18 cellular contexts compared by ENCODE assay signal in genomic region chrX:103372886-103373285, GRCh38. TPM values are rescaled to one million over a fixed set of nuclear protein-coding genes. Genes with fewer than 3 reads are reported as not detected.
A peak's percentile ranks its signal among the peaks of the same experiment; 100 is the strongest.
DNase-seq lines count a peak whose midpoint lies in the region; ATAC-seq and TF ChIP-seq lines count a peak whose summit lies in the region.
"Had no signal": no experiment of that assay in that cellular context is flagged by ENCODE, and none has a peak within 500 bp of the region (broad histone marks: within the 10 kb centered on the region; RNA-seq: fewer than 3 reads in every experiment).

No MANE protein-coding gene starts in this region.

- 100% methylated on average over 1 to 2 of the region's 2 CpGs for WGBS in endodermal cell (ENCODE audit: insufficient coverage in 1 of 2, insufficient read length in 1 of 2), 2 experiments

- H3K4me1 ChIP-seq in CD4-positive, CD25-positive, alpha-beta regulatory T cell (ENCODE audit: control insufficient read depth, insufficient read depth, low read length, poor library complexity, severe bottlenecking): no peaks in the 10 kb centered on the region
- no peaks in the 10 kb centered on the region for H3K4me1 ChIP-seq in endodermal cell (ENCODE audit: control insufficient read depth, insufficient read depth, low read length)

- POLR2A ChIA-PET in HEK293T (lab: Yijun Ruan, JAX): interaction anchor here (5.3 kb wide), 1 partner anchor 17 kb away, joined by 37 read pairs; the partner anchor contains the start of gene TCEAL9

- no peaks in the 10 kb centered on the region for H3K9me3 ChIP-seq in CD4-positive, CD25-positive, alpha-beta regulatory T cell (ENCODE audit: control insufficient read depth in 2 of 2, low read length in 2 of 2)
- H3K9me3 ChIP-seq in endodermal cell (ENCODE audit: control insufficient read depth, low read length): no peaks in the 10 kb centered on the region

- H3K27ac Mint-ChIP-seq in CD4-positive, CD25-positive, alpha-beta regulatory T cell: peak overlapping the region in 2 of 3 donors; percentile 5 to 13
- H3K27ac Mint-ChIP-seq in endodermal cell: no peak overlapping the region
- H3K27ac Mint-ChIP-seq: CD14-positive monocyte; CD8-positive, alpha-beta T cell had no signal

- no peaks in the 10 kb centered on the region for H3K36me3 ChIP-seq in CD4-positive, CD25-positive, alpha-beta regulatory T cell (ENCODE audit: control insufficient read depth, insufficient read depth, low read length)
- H3K36me3 ChIP-seq in endodermal cell (ENCODE audit: control insufficient read depth, insufficient read depth, low read length): peaks cover 8% of the 10 kb centered on the region
- H3K36me3 ChIP-seq: BLaER1 had no signal

- ATAC-seq in CD4-positive, CD25-positive, alpha-beta regulatory T cell (ENCODE audit: low read depth in 2 of 2): no peak
- no peak for ATAC-seq in HG03045 (IDR thresholded peaks at IDR 0.05; ENCODE audit: unreplicated experiment)
- ATAC-seq: CD8-positive, alpha-beta T cell; GM12878 had no signal

- no peak overlapping the region for H3K4me3 Mint-ChIP-seq in CD4-positive, CD25-positive, alpha-beta regulatory T cell
- H3K4me3 Mint-ChIP-seq in endodermal cell: no peak overlapping the region
- H3K4me3 Mint-ChIP-seq: CD14-positive monocyte; CD8-positive, alpha-beta T cell had no signal

- H3K27me3 ChIP-seq in CD4-positive, CD25-positive, alpha-beta regulatory T cell (ENCODE audit: control insufficient read depth, insufficient read depth, low read length): no peaks in the 10 kb centered on the region
- H3K27me3 ChIP-seq in endodermal cell (ENCODE audit: control insufficient read depth, insufficient read depth, low read length, poor library complexity, severe bottlenecking): no peaks in the 10 kb centered on the region
- H3K27me3 ChIP-seq: BLaER1 had no signal

- H3K36me3 Mint-ChIP-seq in CD4-positive, CD25-positive, alpha-beta regulatory T cell: no peaks in the 10 kb centered on the region
- peaks cover 8% of the 10 kb centered on the region for H3K36me3 Mint-ChIP-seq in endodermal cell (ENCODE audit: low read depth)
- H3K36me3 Mint-ChIP-seq: CD14-positive monocyte had no signal

- no peak overlapping the region for H3K4me3 ChIP-seq in CD4-positive, CD25-positive, alpha-beta regulatory T cell (ENCODE audit: low read depth, low read length)
- no peak overlapping the region for H3K4me3 ChIP-seq in endodermal cell (ENCODE audit: low read length)
- H3K4me3 ChIP-seq: BLaER1, GM12878 had no signal

- no peak overlapping the region for H3K9ac ChIP-seq in endodermal cell (ENCODE audit: extremely low read depth, low read length, poor library complexity, severe bottlenecking)
- H3K9ac ChIP-seq: BLaER1, KMS-11 had no signal

- H3K27me3 Mint-ChIP-seq in CD4-positive, CD25-positive, alpha-beta regulatory T cell: peaks cover 5% of the 10 kb centered on the region
- no peaks in the 10 kb centered on the region for H3K27me3 Mint-ChIP-seq in endodermal cell (ENCODE audit: insufficient read depth)

- TF ChIP-seq CTCF in endodermal cell (conservative IDR thresholded peaks at IDR 0.05): no peak

- H3K27ac ChIP-seq in CD4-positive, CD25-positive, alpha-beta regulatory T cell (ENCODE audit: insufficient read depth, low read length, poor library complexity, severe bottlenecking): no peak overlapping the region
- H3K27ac ChIP-seq in epithelial cell of prostate (peak overlapping the region; percentile 62), endodermal cell (ENCODE audit: low read depth, low read length) (no peak overlapping the region)
- H3K27ac ChIP-seq: BLaER1, HL-60, KMS-11 had no signal

- no peak for DNase-seq in CD4-positive, CD25-positive, alpha-beta regulatory T cell
- DNase-seq in HEK293T (ENCODE audit: extremely low spot score) (no peak), epithelial cell of prostate (ENCODE audit: low read depth, low spot score) (no peak), endodermal cell (no peak), NCI-H345 treated with DMSO at 0.1 percent for 48 hours (lab: John Stamatoyannopoulos, UW; ENCODE audit: unreplicated experiment) (no peak)
- DNase-seq in activated CD4-positive, CD25-positive, alpha-beta regulatory T cell treated with anti-CD3 and anti-CD28 coated beads, Interleukin-2, amount 50 U/mL, for 72 hours: no peak
- DNase-seq: Calu3; CD8-positive, alpha-beta T cell; DMS79 treated with DMSO at 0.1 percent for 48 hours; GOT3; H7 had no signal

- H3K9me3 Mint-ChIP-seq in CD4-positive, CD25-positive, alpha-beta regulatory T cell: peaks cover 0 to 2% (median 0%) of the 10 kb centered on the region in 7 donors
- H3K9me3 Mint-ChIP-seq in endodermal cell: peaks cover 12% of the 10 kb centered on the region
- H3K9me3 Mint-ChIP-seq: CD8-positive, alpha-beta T cell had no signal

- H3K4me1 Mint-ChIP-seq in CD4-positive, CD25-positive, alpha-beta regulatory T cell: peaks cover 3 to 8% (median 5%) of the 10 kb centered on the region in 4 donors
- peaks cover 20% of the 10 kb centered on the region for H3K4me1 Mint-ChIP-seq in endodermal cell

- CTCF ChIA-PET in HEK293T (lab: Yijun Ruan, JAX): interaction anchor here (0.8 kb wide), 1 partner anchor 22 kb away, joined by 3 read pairs; no protein-coding TSS in a partner anchor

TF ChIP-seq in HEK293T, 16 proteins besides CTCF, POLR2A, EP300 and RAD21:
- 0 out of 2 replicates have a peak, but pooled peaks have one; percentile 1 for TF ChIP-seq CTBP1 (IDR thresholded peaks at IDR 0.05; ENCODE audit: borderline replicate concordance)
- TF ChIP-seq SUZ12 (IDR thresholded peaks at IDR 0.05): no peak

RNA-seq across cellular contexts. Expression of gene BEX3, which starts 3.5 kb away (rescaled TPM):
- 29.2 TPM for total RNA-seq in CD4-positive, CD25-positive, alpha-beta regulatory T cell
- 100 to 1,000 TPM; 115 to 166 (median 150) TPM for polyA plus RNA-seq in CD4-positive, CD25-positive, alpha-beta regulatory T cell
- 100 to 1,000 TPM; 595 to 651 TPM for total RNA-seq in endodermal cell
- polyA plus RNA-seq in endodermal cell (2013, experiment 1 of 2): 492 TPM
- polyA plus RNA-seq in endodermal cell (2013, experiment 2 of 2): 451 TPM

RNA-seq across cellular contexts. Expression of gene TCEAL9, which starts 16.6 kb away (rescaled TPM):
- total RNA-seq in CD4-positive, CD25-positive, alpha-beta regulatory T cell: 1.2 TPM
- 1 to 10 TPM in 2 of 4 donors, under 1 TPM in 2; 0.39 to 1.7 (median 1.2) TPM for polyA plus RNA-seq in CD4-positive, CD25-positive, alpha-beta regulatory T cell
- 100 to 1,000 TPM in 1 of 2 donors, 10 to 100 TPM in 1; 97.6 to 125 TPM for total RNA-seq in endodermal cell
- polyA plus RNA-seq in endodermal cell (2013, experiment 1 of 2): 122 TPM
- 140 TPM for polyA plus RNA-seq in endodermal cell (2013, experiment 2 of 2)

RNA-seq across cellular contexts. Expression of gene TCEAL7, which starts 42.8 kb away (rescaled TPM):
- not detected for total RNA-seq in CD4-positive, CD25-positive, alpha-beta regulatory T cell
- under 1 TPM in 1 of 4 donors, not detected in 3; 0.20 TPM for polyA plus RNA-seq in CD4-positive, CD25-positive, alpha-beta regulatory T cell
- total RNA-seq in endodermal cell: 1 to 10 TPM; 5.3 to 6.7 TPM
- polyA plus RNA-seq in endodermal cell (2013, experiment 1 of 2): 55.8 TPM
- 58.7 TPM for polyA plus RNA-seq in endodermal cell (2013, experiment 2 of 2)
- total RNA-seq: Calu3; CD8-positive, alpha-beta T cell; GM12878; HT1080 had no signal
- polyA plus RNA-seq: CD14-positive monocyte, GM12878 had no signal

Comparison
In these comparisons a context has a peak if more than half of its experiments do, and no peak if none do; other contexts are left out.
1. RNA of gene BEX3, which starts 3.5 kb away (total RNA-seq): 595 to 651 TPM in endodermal cell; 29.2 TPM in CD4-positive, CD25-positive, alpha-beta regulatory T cell (single experiment); every median in the first group is over 10 times any median in the second.
2. RNA of gene TCEAL9, which starts 16.6 kb away (total RNA-seq): 97.6 to 125 TPM in endodermal cell; 1.2 TPM in CD4-positive, CD25-positive, alpha-beta regulatory T cell (single experiment); every median in the first group is over 10 times any median in the second.